Comparison of ENCODE assay signal across 10 cellular contexts in the genomic region with DNA sequence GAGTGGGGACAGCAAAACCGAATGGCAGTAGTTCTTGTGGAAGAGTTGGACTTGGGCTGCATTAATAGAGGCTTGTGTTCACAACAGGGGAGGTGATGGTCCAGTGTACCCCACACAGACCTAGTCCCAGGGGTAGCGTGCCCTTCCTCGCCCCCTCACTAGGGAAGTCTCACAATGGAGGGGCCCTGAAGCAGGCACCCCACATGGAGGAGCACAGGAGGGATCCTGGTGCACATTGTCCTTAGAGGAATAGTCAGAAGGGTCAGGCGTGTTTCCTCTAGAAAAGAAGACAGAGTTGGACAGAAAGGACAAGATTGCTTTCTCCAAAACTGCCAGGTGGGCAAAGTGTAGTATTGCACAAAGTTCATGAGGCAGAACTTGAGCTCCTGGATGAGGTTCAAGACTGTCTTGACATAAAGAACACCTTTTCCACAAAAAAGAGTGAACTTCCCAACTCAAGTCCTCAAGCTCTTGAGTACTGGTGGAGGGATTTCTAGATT. TPM values are rescaled to one million over a fixed set of nuclear protein-coding genes. Genes with fewer than 3 reads are reported as not detected.
DNase-seq lines count a peak whose midpoint lies in the region; ATAC-seq, FAIRE-seq and TF ChIP-seq lines count a peak whose summit lies in the region.
"Had no signal": no experiment of that assay in that cellular context is flagged by ENCODE, and none has a peak within 500 bp of the region (broad histone marks: within the 10 kb centered on the region; RNA-seq: fewer than 3 reads in every experiment).

No MANE protein-coding gene starts in this region.

- H3K4me1 Mint-ChIP-seq in dendritic cell treated with granulocyte-macrophage colony-stimulating factor and Interleukin-4, amounts not matched to agents 40 ng/mL and 50 ng/mL, for 4 days (ENCODE audit: low read depth), result peaks cover 11% of the 10 kb centered on the region
- H3K4me1 Mint-ChIP-seq in osteocyte (ENCODE audit: unreplicated experiment), result peaks cover 36% of the 10 kb centered on the region

- intact Hi-C loops in dendritic cell treated with granulocyte-macrophage colony-stimulating factor and Interleukin-4, amounts not matched to agents 40 ng/mL and 50 ng/mL, for 4 days (cut with micrococcal nuclease), result no loop called here

- TF ChIP-seq CTCF in osteocyte (IDR thresholded peaks at IDR 0.05), result no peak

- peak; percentile 40 for DNase-seq in ELR (ENCODE audit: low read depth)
- DNase-seq in NCI-H69 (lab: John Stamatoyannopoulos, UW), result peak; percentile 31
- DNase-seq in osteocyte (ENCODE audit: extremely low spot score, unreplicated experiment), result no peak
- DNase-seq in GM19239 (ENCODE audit: insufficient read length, low spot score), result no peak

- H3K9me3 Mint-ChIP-seq in dendritic cell treated with granulocyte-macrophage colony-stimulating factor and Interleukin-4, amounts not matched to agents 40 ng/mL and 50 ng/mL, for 4 days, result no peaks in the 10 kb centered on the region
- no peaks in the 10 kb centered on the region for H3K9me3 Mint-ChIP-seq in osteocyte (ENCODE audit: unreplicated experiment)

- H3K4me3 Mint-ChIP-seq in dendritic cell treated with granulocyte-macrophage colony-stimulating factor and Interleukin-4, amounts not matched to agents 40 ng/mL and 50 ng/mL, for 4 days, result no peak overlapping the region
- H3K4me3 Mint-ChIP-seq in osteocyte (ENCODE audit: unreplicated experiment), result no peak overlapping the region

- peak overlapping the region; percentile 41 for H3K27ac Mint-ChIP-seq in dendritic cell treated with granulocyte-macrophage colony-stimulating factor and Interleukin-4, amounts not matched to agents 40 ng/mL and 50 ng/mL, for 4 days
- peak overlapping the region; percentile 10 for H3K27ac Mint-ChIP-seq in osteocyte (ENCODE audit: unreplicated experiment)

- no peak for ATAC-seq in HG02970 (IDR thresholded peaks at IDR 0.05; ENCODE audit: low FRiP score, unreplicated experiment)
- no peak for ATAC-seq in GM21447 (IDR thresholded peaks at IDR 0.05; ENCODE audit: unreplicated experiment)
- no peak for ATAC-seq in GM18502 (IDR thresholded peaks at IDR 0.05; ENCODE audit: poor library complexity, unreplicated experiment)

- H3K27me3 Mint-ChIP-seq in dendritic cell treated with granulocyte-macrophage colony-stimulating factor and Interleukin-4, amounts not matched to agents 40 ng/mL and 50 ng/mL, for 4 days, result peaks cover 11% of the 10 kb centered on the region
- H3K27me3 Mint-ChIP-seq in osteocyte (ENCODE audit: unreplicated experiment), result no peaks in the 10 kb centered on the region

- no peak for FAIRE-seq in GM19239 (lab: Jason Lieb, UNC)

- no peaks in the 10 kb centered on the region for H3K36me3 Mint-ChIP-seq in dendritic cell treated with granulocyte-macrophage colony-stimulating factor and Interleukin-4, amounts not matched to agents 40 ng/mL and 50 ng/mL, for 4 days (ENCODE audit: low read depth)
- no peaks in the 10 kb centered on the region for H3K36me3 Mint-ChIP-seq in osteocyte (ENCODE audit: unreplicated experiment)

RNA-seq across cellular contexts. Expression of a gene that starts 23.3 kb away (rescaled TPM):
- total RNA-seq in osteocyte, result 15.4 and 15.9 TPM in 2 replicates

RNA-seq across cellular contexts. Expression of a gene that starts 37.6 kb away (rescaled TPM):
- total RNA-seq in osteocyte, result not detected in 2 replicates
- total RNA-seq: foreskin keratinocyte, SK-MEL-5 had no signal

RNA-seq across cellular contexts. Expression of a gene that starts 55.6 kb away (rescaled TPM):
- 11.7 and 12.5 TPM in 2 replicates for total RNA-seq in osteocyte

Comparison
In these comparisons a context has a peak if more than half of its experiments do, and no peak if none do; other contexts are left out.
1. DNase-seq: peak in ELR (single experiment) and NCI-H69 (single experiment); none in osteocyte (single experiment) and GM19239 (single experiment).